In genomic region chr4:83753260-83753659, GRCh38 we compare ENCODE assay signal across 8 cellular contexts.
"Had no signal": no experiment of that assay in that cellular context is flagged by ENCODE, and none has a peak within 500 bp of the region (broad histone marks: within the 10 kb centered on the region; RNA-seq: fewer than 3 reads in every experiment).

No MANE protein-coding gene starts in this region.

- H3K36me3 ChIP-seq: pancreas, uterus had no signal

- ATAC-seq: pancreas had no signal

- H3K27ac ChIP-seq: pancreas, testis, uterus had no signal

- H3K4me3 ChIP-seq: pancreas, testis, uterus had no signal

- H3K4me1 ChIP-seq: pancreas, testis, uterus had no signal

- H3K27me3 ChIP-seq: pancreas, testis, uterus had no signal

- DNase-seq: activated CD4-positive, CD25-positive, alpha-beta regulatory T cell; activated naive CD8-positive, alpha-beta T cell treated with anti-CD3 and anti-CD28 coated beads for 36 hours; activated T-cell treated with anti-CD3 and anti-CD28 coated beads, Interleukin-2, amount 50 U/mL, for 1 hour; stimulated activated CD4-positive, alpha-beta T cell treated with anti-CD3 and anti-CD28 coated beads, Interleukin-4, amount 100 ng/mL, for 1 hour; stimulated activated CD8-positive, alpha-beta memory T cell treated with anti-CD3 and anti-CD28 coated beads, Interleukin-4, amount 100 ng/mL, for 48 hours; testis; uterus had no signal
